21 cellular contexts compared by ENCODE assay signal in the genomic region with DNA sequence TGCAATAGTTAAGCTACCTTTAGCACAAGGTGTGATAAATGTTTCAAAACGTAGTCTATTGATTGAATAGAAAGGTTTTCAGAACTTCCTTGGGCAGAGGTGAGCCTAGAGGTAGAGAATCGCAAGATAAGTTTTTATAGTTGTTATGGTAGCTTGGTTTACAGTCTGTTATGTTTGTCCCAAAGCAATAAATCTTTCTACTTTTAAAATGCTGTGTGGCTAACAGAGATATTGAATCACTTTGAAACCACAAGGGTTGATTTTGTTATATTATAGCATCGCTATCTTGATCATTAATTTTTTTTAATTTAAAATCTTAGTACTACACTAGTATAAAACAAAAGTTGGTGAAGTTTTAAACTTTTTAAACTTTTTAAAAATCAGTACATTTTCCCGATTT.
A peak's percentile ranks its signal among the peaks of the same experiment; 100 is the strongest.
DNase-seq lines count a peak whose midpoint lies in the region; ATAC-seq and TF ChIP-seq lines count a peak whose summit lies in the region.
"Had no signal": no experiment of that assay in that cellular context is flagged by ENCODE, and none has a peak within 500 bp of the region (broad histone marks: within the 10 kb centered on the region; RNA-seq: fewer than 3 reads in every experiment).

No MANE protein-coding gene starts in this region.

- ATAC-seq in PC-3, result no peak
- ATAC-seq: GM12878 had no signal

- no peaks in the 10 kb centered on the region for H3K9me3 ChIP-seq in PC-3 (ENCODE audit: low read length)
- H3K9me3 ChIP-seq: BE2C, BLaER1 had no signal

- H3F3A ChIP-seq in PC-3 (ENCODE audit: low read length, unreplicated experiment), result no peaks in the 10 kb centered on the region

- H3K27me3 ChIP-seq in PC-3 (ENCODE audit: low read length), result peaks cover 68% of the 10 kb centered on the region
- H3K27me3 ChIP-seq: BE2C, BLaER1 had no signal

- no peaks in the 10 kb centered on the region for H3K9me2 ChIP-seq in PC-3 (replicated peaks; ENCODE audit: low read length)

- H3K4me2 ChIP-seq in PC-3 (ENCODE audit: low read length), result no peak overlapping the region
- H3K4me2 ChIP-seq: BLaER1 had no signal

- no peak for DNase-seq in HEK293T (ENCODE audit: extremely low spot score)
- DNase-seq in left kidney (ENCODE audit: low read depth, low spot score), result peak; percentile 39
- no peak for DNase-seq in PC-3
- DNase-seq in G401 (ENCODE audit: low spot score), result no peak
- no peak for DNase-seq in LoVo (ENCODE audit: low spot score)
- DNase-seq: 8988T; ACHN; BE2C; C1 segment of cervical spinal cord; CD4-positive, alpha-beta memory T cell; CD4-positive, CD25-positive, alpha-beta regulatory T cell; CD8-positive, alpha-beta memory T cell; COR-L47; DMS 273 treated with DMSO at 0.1 percent for 48 hours; DMS153; DMS53; DMS79; GDM1 had no signal

- H3K36me3 ChIP-seq in PC-3 (ENCODE audit: low read depth, low read length), result no peaks in the 10 kb centered on the region
- H3K36me3 ChIP-seq: BE2C, BLaER1 had no signal

- H4K20me1 ChIP-seq in PC-3 (ENCODE audit: low read length), result no peaks in the 10 kb centered on the region
- H4K20me1 ChIP-seq: BLaER1 had no signal

- no TSS peak for BruUV-seq in PC-3 (replicated peaks; lab: Mats Ljungman, UMichigan)

- H3K79me2 ChIP-seq in PC-3 (ENCODE audit: low read length), result no peaks in the 10 kb centered on the region

- no peak for TF ChIP-seq CTCF in VCaP (conservative IDR thresholded peaks at IDR 0.05)
- TF ChIP-seq CTCF in PC-3 (conservative IDR thresholded peaks at IDR 0.05; ENCODE audit: low read depth, low read length), result no peak

- POLR2A ChIA-PET in HEK293T (lab: Yijun Ruan, JAX) (no interaction called here), PC-3 (lab: Charles Lee; ENCODE audit: unreplicated experiment) (no interaction called here)

- no peaks in the 10 kb centered on the region for H3K4me1 ChIP-seq in PC-3 (ENCODE audit: insufficient read depth, low read length)
- H3K4me1 ChIP-seq: BE2C had no signal

- CTCF ChIA-PET in HEK293T (lab: Yijun Ruan, JAX) (no interaction called here), PC-3 (lab: Charles Lee) (no interaction called here)

- H3K27ac ChIP-seq in VCaP (peak overlapping the region; percentile 42; the same call in 1 of the 2 replicates), PC-3 (ENCODE audit: low read length) (no peak overlapping the region)
- H3K27ac ChIP-seq: BLaER1 had no signal

- intact Hi-C loops in PC-3 (cut with micrococcal nuclease), result no loop called here

- no peak overlapping the region for H2AFZ ChIP-seq in PC-3 (ENCODE audit: low read length)

- no peak overlapping the region for H3K9ac ChIP-seq in PC-3 (ENCODE audit: low read length)
- H3K9ac ChIP-seq: BLaER1 had no signal

- H3K4me3 ChIP-seq in PC-3 (ENCODE audit: low read length), result no peak overlapping the region
- H3K4me3 ChIP-seq: BLaER1, GM12878 had no signal

- in situ Hi-C loops in G401 (cut with HindIII; ENCODE audit: low sequenced_read_pairs), result no loop called here

TF ChIP-seq in HEK293T, 16 proteins besides CTCF, POLR2A, EP300 and RAD21:
- TF ChIP-seq, protein P1, sequence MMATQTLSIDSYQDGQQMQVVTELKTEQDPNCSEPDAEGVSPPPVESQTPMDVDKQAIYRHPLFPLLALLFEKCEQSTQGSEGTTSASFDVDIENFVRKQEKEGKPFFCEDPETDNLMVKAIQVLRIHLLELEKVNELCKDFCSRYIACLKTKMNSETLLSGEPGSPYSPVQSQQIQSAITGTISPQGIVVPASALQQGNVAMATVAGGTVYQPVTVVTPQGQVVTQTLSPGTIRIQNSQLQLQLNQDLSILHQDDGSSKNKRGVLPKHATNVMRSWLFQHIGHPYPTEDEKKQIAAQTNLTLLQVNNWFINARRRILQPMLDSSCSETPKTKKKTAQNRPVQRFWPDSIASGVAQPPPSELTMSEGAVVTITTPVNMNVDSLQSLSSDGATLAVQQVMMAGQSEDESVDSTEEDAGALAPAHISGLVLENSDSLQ (IDR thresholded peaks at IDR 0.05), result peak; percentile 60
- TF ChIP-seq NFRKB (IDR thresholded peaks at IDR 0.05), result no peak
- no peak for TF ChIP-seq SP1 (IDR thresholded peaks at IDR 0.05)
- no peak for TF ChIP-seq FOXM1 (IDR thresholded peaks at IDR 0.05; ENCODE audit: borderline replicate concordance)
- TF ChIP-seq ZNF384 (IDR thresholded peaks at IDR 0.05), result no peak
- no peak for TF ChIP-seq HDGF (IDR thresholded peaks at IDR 0.05; ENCODE audit: borderline replicate concordance)
